19 cellular contexts compared by ENCODE assay signal in the genomic region with DNA sequence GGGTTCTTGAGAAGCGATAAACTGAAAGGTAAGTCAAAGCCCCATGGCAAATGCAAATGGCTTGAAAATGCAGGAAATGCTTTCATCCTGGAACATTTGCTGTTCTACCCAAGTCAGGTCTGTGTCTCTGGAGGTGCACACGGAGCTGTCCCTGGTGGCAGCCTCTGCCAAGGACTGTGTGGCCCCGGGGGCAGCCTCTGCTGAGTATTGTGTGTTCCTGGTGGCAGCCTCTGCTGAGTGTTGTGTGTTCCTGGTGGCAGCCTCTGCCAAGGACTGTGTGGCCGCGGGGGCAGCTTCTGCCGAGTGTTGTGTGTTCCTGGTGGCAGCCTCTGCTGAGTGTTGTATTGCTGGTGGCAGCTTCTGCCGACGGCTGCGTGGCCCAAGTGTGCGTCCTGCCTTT.
DNase-seq lines count a peak whose midpoint lies in the region; ATAC-seq and TF ChIP-seq lines count a peak whose summit lies in the region.
"Had no signal": no experiment of that assay in that cellular context is flagged by ENCODE, and none has a peak within 500 bp of the region (broad histone marks: within the 10 kb centered on the region; RNA-seq: fewer than 3 reads in every experiment).

No MANE protein-coding gene starts in this region.

- TF ChIP-seq CTCF in H9 (conservative IDR thresholded peaks at IDR 0.05) (no peak), endothelial cell (IDR thresholded peaks at IDR 0.05; ENCODE audit: unreplicated experiment) (no peak)

- H3K36me3 ChIP-seq in trophoblast cell (ENCODE audit: control insufficient read depth in 1 of 2, insufficient read depth in 2 of 2, low read length in 2 of 2) = no peaks in the 10 kb centered on the region

- H4K91ac ChIP-seq in H9 (ENCODE audit: insufficient read length, low read depth, low read length) (no peak overlapping the region), trophoblast cell (ENCODE audit: low read depth, low read length) (no peak overlapping the region)

- H3K18ac ChIP-seq in H9 (ENCODE audit: insufficient read length, low read depth, low read length) (no peak overlapping the region), trophoblast cell (ENCODE audit: low read length) (no peak overlapping the region)

- no peak overlapping the region for H3K4ac ChIP-seq in H9 (ENCODE audit: low read depth, low read length)
- no peak overlapping the region for H3K4ac ChIP-seq in trophoblast cell (ENCODE audit: low read depth, low read length)

- H4K5ac ChIP-seq in H9 (ENCODE audit: insufficient read length, low read depth, low read length) = no peak overlapping the region

- no peaks in the 10 kb centered on the region for H3K36me3 Mint-ChIP-seq in H9 (ENCODE audit: insufficient read depth in 1 of 3, low read depth in 3 of 3)
- H3K36me3 Mint-ChIP-seq in endothelial cell (ENCODE audit: low read depth, unreplicated experiment) = peaks cover 4% of the 10 kb centered on the region

- no peaks in the 10 kb centered on the region; the same call in none of the 2 replicates for H3K27me3 Mint-ChIP-seq in H9 (ENCODE audit: low read depth)
- peaks cover 8% of the 10 kb centered on the region for H3K27me3 Mint-ChIP-seq in endothelial cell (ENCODE audit: unreplicated experiment)
- H3K27me3 Mint-ChIP-seq in stimulated activated naive CD8-positive, alpha-beta T cell treated with anti-CD3 and anti-CD28 coated beads, Interleukin-15, amount 100 ng/mL, for 72 hours = peaks cover 18% of the 10 kb centered on the region

- no peak for ATAC-seq in GM18873 (IDR thresholded peaks at IDR 0.05; ENCODE audit: low FRiP score, unreplicated experiment)
- ATAC-seq in stimulated activated naive CD8-positive, alpha-beta T cell treated with anti-CD3 and anti-CD28 coated beads, Interleukin-15, amount 100 ng/mL, for 72 hours = no peak
- ATAC-seq: K562, SK-N-SH treated with all-trans-retinoic acid at 6 μM for 48 hours had no signal

- H2AFZ ChIP-seq in H9 (ENCODE audit: low read length) (no peak overlapping the region), trophoblast cell (ENCODE audit: insufficient read depth, low read length, poor library complexity) (no peak overlapping the region)

- no peak overlapping the region for H2BK15ac ChIP-seq in H9 (ENCODE audit: low read depth, low read length)

- H3K27ac ChIP-seq in H9 (ENCODE audit: insufficient read length, low read depth, low read length) = no peak overlapping the region
- no peak overlapping the region for H3K27ac ChIP-seq in trophoblast cell (ENCODE audit: low read depth, low read length)
- H3K27ac ChIP-seq: RWPE1 had no signal

- no peak overlapping the region for H3K4me3 Mint-ChIP-seq in H9
- H3K4me3 Mint-ChIP-seq in endothelial cell (ENCODE audit: unreplicated experiment) = no peak overlapping the region
- no peak overlapping the region for H3K4me3 Mint-ChIP-seq in stimulated activated naive CD8-positive, alpha-beta T cell treated with anti-CD3 and anti-CD28 coated beads, Interleukin-15, amount 100 ng/mL, for 72 hours

- H4K12ac ChIP-seq in trophoblast cell (ENCODE audit: low read depth, low read length) = no peak overlapping the region

- H3K9me3 ChIP-seq in H9 (ENCODE audit: control insufficient read depth, low read depth, low read length) (no peaks in the 10 kb centered on the region), trophoblast cell (ENCODE audit: insufficient read depth, low read depth, low read length) (peaks cover 2% of the 10 kb centered on the region)

- H3K23ac ChIP-seq in H9 (ENCODE audit: insufficient read length, low read depth, low read length) (no peak overlapping the region), trophoblast cell (ENCODE audit: low read length) (no peak overlapping the region)

- WGBS in H9 (ENCODE audit: extremely low coverage, insufficient read length, low lambda C conversion rate) = no CpG with 5 or more reads among the region's 10 CpGs
- no CpG with 5 or more reads among the region's 10 CpGs for WGBS in trophoblast cell (ENCODE audit: extremely low coverage, insufficient coverage, insufficient read length)

- H3K4me2 ChIP-seq in H9 (ENCODE audit: insufficient read depth, insufficient read length, low read length) = no peak overlapping the region
- H3K4me2 ChIP-seq in trophoblast cell (ENCODE audit: low read length) = no peak overlapping the region

- no peak overlapping the region for H2BK20ac ChIP-seq in H9 (ENCODE audit: low read depth, low read length, poor library complexity, severe bottlenecking)

- no peak overlapping the region for H2BK120ac ChIP-seq in H9 (ENCODE audit: low read depth, low read length, poor library complexity, severe bottlenecking)
- H2BK120ac ChIP-seq in trophoblast cell (ENCODE audit: insufficient read depth, low read length, poor library complexity) = no peak overlapping the region

- H3K9ac ChIP-seq in H9 (ENCODE audit: extremely low read depth, insufficient read length, low read length) = no peak overlapping the region
- H3K9ac ChIP-seq in trophoblast cell (ENCODE audit: low read length) = no peak overlapping the region

- peak overlapping the region in 1 of 3 experiments; percentile 59; a peak in 1 of 7 replicates for H3K27ac Mint-ChIP-seq in H9
- peak overlapping the region; percentile 6 for H3K27ac Mint-ChIP-seq in endothelial cell (ENCODE audit: unreplicated experiment)
- no peak overlapping the region for H3K27ac Mint-ChIP-seq in stimulated activated naive CD8-positive, alpha-beta T cell treated with anti-CD3 and anti-CD28 coated beads, Interleukin-15, amount 100 ng/mL, for 72 hours

- no peak overlapping the region for H3T11ph ChIP-seq in H9 (ENCODE audit: low read length)

- H3K79me2 ChIP-seq in H9 (ENCODE audit: insufficient read depth, low read length) = no peaks in the 10 kb centered on the region
- H3K79me2 ChIP-seq in trophoblast cell (ENCODE audit: control insufficient read depth, insufficient read depth, low read length, poor library complexity) = no peaks in the 10 kb centered on the region

- no peaks in the 10 kb centered on the region for H4K20me1 ChIP-seq in H9 (ENCODE audit: control insufficient read depth, insufficient read depth, insufficient read length)

- no peaks in the 10 kb centered on the region for H3K23me2 ChIP-seq in H9 (ENCODE audit: insufficient read length, low read depth, low read length, poor library complexity, severe bottlenecking)

- H2AK5ac ChIP-seq in H9 (ENCODE audit: insufficient read length, low read length) (no peak overlapping the region), trophoblast cell (ENCODE audit: low read length) (no peak overlapping the region)

- TF ChIP-seq RAD21 in Ishikawa (IDR thresholded peaks at IDR 0.05; ENCODE audit: low read depth) = no peak

- no peak overlapping the region for H3K56ac ChIP-seq in H9 (ENCODE audit: insufficient read length, low read depth, low read length)

- H2BK5ac ChIP-seq in H9 (ENCODE audit: insufficient read length, low read length) (no peak overlapping the region), trophoblast cell (ENCODE audit: low read depth, low read length, poor library complexity) (no peak overlapping the region)

- H3K27me3 ChIP-seq in H9 (ENCODE audit: insufficient read depth, low read length) (no peaks in the 10 kb centered on the region), trophoblast cell (ENCODE audit: insufficient read depth, low read length) (no peaks in the 10 kb centered on the region)

- H3K79me1 ChIP-seq in H9 (ENCODE audit: insufficient read depth, low read depth, low read length, poor library complexity, severe bottlenecking) (no peaks in the 10 kb centered on the region), trophoblast cell (ENCODE audit: low read length) (no peaks in the 10 kb centered on the region)

- H3K9me3 Mint-ChIP-seq in H9 = peaks cover 3% of the 10 kb centered on the region in 2 experiments; a peak in 3 of 5 replicates
- no peaks in the 10 kb centered on the region for H3K9me3 Mint-ChIP-seq in endothelial cell (ENCODE audit: unreplicated experiment)
- no peaks in the 10 kb centered on the region for H3K9me3 Mint-ChIP-seq in stimulated activated naive CD8-positive, alpha-beta T cell treated with anti-CD3 and anti-CD28 coated beads, Interleukin-15, amount 100 ng/mL, for 72 hours

- peak overlapping the region; percentile 20 for H3K4me3 ChIP-seq in trophoblast cell (ENCODE audit: low read depth, low read length)
- H3K4me3 ChIP-seq: K562 had no signal

- DNase-seq in H9 = no peak
- DNase-seq in endothelial cell (ENCODE audit: low spot score) = no peak
- peak in 1 of 2 donors; percentile 8 for DNase-seq in trophoblast cell
- DNase-seq in stimulated activated naive CD8-positive, alpha-beta T cell treated with anti-CD3 and anti-CD28 coated beads, Interleukin-15, amount 100 ng/mL, for 72 hours = no peak
- DNase-seq in GF-D8 (lab: John Stamatoyannopoulos, UW) = no peak
- DNase-seq: DMS 273 treated with DMSO at 0.1 percent for 48 hours, GOT3, NCI-H1105 treated with DMSO at 0.1 percent for 48 hours, NCI-H187, NCI-H2107, NCI-H510A treated with DMSO at 0.1 percent for 48 hours, NCI-H774, SIG-M5, T-helper 1 cell had no signal

- H2BK12ac ChIP-seq in H9 (ENCODE audit: insufficient read length, low read depth, low read length) = no peak overlapping the region
- H2BK12ac ChIP-seq in trophoblast cell (ENCODE audit: low read length) = no peak overlapping the region

- H3K4me1 ChIP-seq in H9 (ENCODE audit: insufficient read depth, low read length) = no peaks in the 10 kb centered on the region; the same call in 1 of the 2 replicates
- H3K4me1 ChIP-seq in trophoblast cell (ENCODE audit: control insufficient read depth in 1 of 2, insufficient read depth in 2 of 2, low read length in 2 of 2) = no peaks in the 10 kb centered on the region

- H4K8ac ChIP-seq in H9 (replicated peaks; ENCODE audit: insufficient read length, low read depth, low read length) (no peak overlapping the region), trophoblast cell (ENCODE audit: low read depth, low read length) (no peak overlapping the region)

- peak overlapping the region; percentile 25; the same call in 1 of the 2 replicates for H3K14ac ChIP-seq in H9 (ENCODE audit: insufficient read depth, low read length)
- H3K14ac ChIP-seq in trophoblast cell (ENCODE audit: low read length) = no peak overlapping the region

- H3K4me1 Mint-ChIP-seq in H9 = peaks cover 8% of the 10 kb centered on the region in 2 experiments; a peak in 3 of 4 replicates
- H3K4me1 Mint-ChIP-seq in endothelial cell (ENCODE audit: unreplicated experiment) = peaks cover 17% of the 10 kb centered on the region
- H3K4me1 Mint-ChIP-seq in stimulated activated naive CD8-positive, alpha-beta T cell treated with anti-CD3 and anti-CD28 coated beads, Interleukin-15, amount 100 ng/mL, for 72 hours = no peaks in the 10 kb centered on the region

- no peak for TF ChIP-seq EP300 in Ishikawa (IDR thresholded peaks at IDR 0.05; ENCODE audit: borderline replicate concordance)

TF ChIP-seq in Ishikawa, 13 proteins besides CTCF, POLR2A, EP300 and RAD21 (continues in another document):
- TF ChIP-seq EGR1 (IDR thresholded peaks at IDR 0.05) (no peak), FOXM1 (IDR thresholded peaks at IDR 0.05; ENCODE audit: borderline replicate concordance, low read depth) (no peak)
